Comparison of ENCODE assay signal across 14 cellular contexts in the genomic region with DNA sequence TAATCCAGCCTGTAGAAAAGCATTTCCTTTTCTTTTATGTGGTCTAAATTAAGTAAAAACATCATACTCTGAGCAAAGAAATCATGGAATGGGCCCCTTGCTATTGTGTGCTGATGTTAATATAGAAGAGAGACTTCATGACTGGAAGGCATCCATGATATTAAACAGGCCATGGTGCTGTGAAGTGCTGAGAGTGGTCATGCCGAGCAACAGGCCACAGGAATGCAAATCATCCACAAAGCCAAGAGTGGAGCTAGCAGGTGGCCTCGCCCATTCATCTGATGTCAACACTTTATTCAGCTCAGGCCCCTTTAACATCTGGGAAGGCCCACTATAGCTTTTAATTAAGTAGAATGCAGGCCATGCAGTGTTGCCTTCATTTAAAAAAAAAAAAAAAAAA.
A peak's percentile ranks its signal among the peaks of the same experiment; 100 is the strongest.
DNase-seq lines count a peak whose midpoint lies in the region; ATAC-seq and TF ChIP-seq lines count a peak whose summit lies in the region.
"Had no signal": no experiment of that assay in that cellular context is flagged by ENCODE, and none has a peak within 500 bp of the region (broad histone marks: within the 10 kb centered on the region; RNA-seq: fewer than 3 reads in every experiment).

No MANE protein-coding gene starts in this region.

- ATAC-seq in GM19467 (IDR thresholded peaks at IDR 0.05; ENCODE audit: unreplicated experiment) (no peak), HG03439 (IDR thresholded peaks at IDR 0.05; ENCODE audit: unreplicated experiment) (no peak)
- ATAC-seq: activated naive CD8-positive, alpha-beta T cell treated with anti-CD3 and anti-CD28 coated beads, Interleukin-2, amount 50 U/mL, for 24 hours; GM12878 had no signal

- DNase-seq in AG08395 (ENCODE audit: low spot score): peak; percentile 21
- peak; percentile 68 for DNase-seq in HT1080 (ENCODE audit: low read depth)
- DNase-seq in mammary epithelial cell: peak; percentile 56
- peak; percentile 65 for DNase-seq in iPS-NIHi7 (ENCODE audit: extremely low spot score)
- DNase-seq in NCI-H69 (lab: John Stamatoyannopoulos, UW): no peak
- no peak for DNase-seq in osteoblast (ENCODE audit: insufficient read length, low spot score, missing footprints)
- DNase-seq: activated naive CD8-positive, alpha-beta T cell treated with anti-CD3 and anti-CD28 coated beads, Interleukin-2, amount 50 U/mL, for 24 hours; NCI-H1694 treated with DMSO at 0.1 percent for 48 hours; nucleus accumbens had no signal

- in situ Hi-C loops in mammary epithelial cell (cut with MboI; ENCODE audit: low sequenced_read_pairs in 2 of 2): no loop called here

- H3K9me3 ChIP-seq in mammary epithelial cell (replicated peaks; ENCODE audit: insufficient read depth, low read length) (no peaks in the 10 kb centered on the region), osteoblast (ENCODE audit: low read depth, low read length) (no peaks in the 10 kb centered on the region)
- H3K9me3 ChIP-seq: BLaER1, vagina had no signal

- dilution Hi-C loops in mammary epithelial cell (cut with HindIII; ENCODE audit: low sequenced_read_pairs): no loop called here

- intact Hi-C loops in mammary epithelial cell (cut with micrococcal nuclease): no loop called here

- CTCF ChIA-PET in mammary epithelial cell (lab: Charles Lee; ENCODE audit: low non-redundant PET): no interaction called here

- no peak overlapping the region for H3K4me3 ChIP-seq in mammary epithelial cell (replicated peaks in 1 of 3; ENCODE audit: insufficient read depth in 1 of 3, low read depth in 2 of 3, low read length in 3 of 3)
- H3K4me3 ChIP-seq in osteoblast (ENCODE audit: insufficient read depth, low read length): no peak overlapping the region
- H3K4me3 ChIP-seq: BLaER1, GM12878, vagina had no signal

- H2AFZ ChIP-seq in mammary epithelial cell (ENCODE audit: low read depth, low read length) (peak overlapping the region; percentile 44), osteoblast (ENCODE audit: low read length) (no peak overlapping the region)

- no peak overlapping the region for H3K9ac ChIP-seq in mammary epithelial cell (ENCODE audit: insufficient read depth, low read length)
- H3K9ac ChIP-seq: BLaER1 had no signal

- peaks cover 3% of the 10 kb centered on the region for H3K4me1 ChIP-seq in mammary epithelial cell (ENCODE audit: insufficient read depth, low read length)
- no peaks in the 10 kb centered on the region for H3K4me1 ChIP-seq in osteoblast (ENCODE audit: insufficient read depth, low read length)
- H3K4me1 ChIP-seq: BLaER1, vagina had no signal

- WGBS in mammary epithelial cell (ENCODE audit: low coverage, missing lambda C conversion rate): 8% methylated on average over 2 of the region's 2 CpGs

- no TSS peak for BruUV-seq in mammary epithelial cell (replicated peaks; lab: Mats Ljungman, UMichigan)

- no peak overlapping the region for H3K4me2 ChIP-seq in mammary epithelial cell (ENCODE audit: insufficient read depth, low read depth, low read length)
- no peak overlapping the region for H3K4me2 ChIP-seq in osteoblast (ENCODE audit: insufficient read depth, low read length)
- H3K4me2 ChIP-seq: BLaER1 had no signal

- no peaks in the 10 kb centered on the region for H4K20me1 ChIP-seq in mammary epithelial cell (ENCODE audit: insufficient read depth, low read length)
- H4K20me1 ChIP-seq in osteoblast (ENCODE audit: insufficient read depth, low read length): no peaks in the 10 kb centered on the region
- H4K20me1 ChIP-seq: BLaER1 had no signal

- H3K27ac ChIP-seq in mammary epithelial cell (ENCODE audit: insufficient read depth, low read depth, low read length): no peak overlapping the region
- no peak overlapping the region for H3K27ac ChIP-seq in osteoblast (ENCODE audit: low read depth, low read length)
- H3K27ac ChIP-seq: BLaER1, vagina had no signal

- H3K36me3 ChIP-seq in mammary epithelial cell (ENCODE audit: insufficient read depth, low read length): no peaks in the 10 kb centered on the region
- H3K36me3 ChIP-seq in osteoblast (ENCODE audit: insufficient read depth, low read length): no peaks in the 10 kb centered on the region
- H3K36me3 ChIP-seq: BLaER1, vagina had no signal

- TF ChIP-seq CTCF in mammary epithelial cell (conservative IDR thresholded peaks at IDR 0.05 in 1 of 2, IDR thresholded peaks at IDR 0.05 in 1 of 2; ENCODE audit: extremely low read depth in 1 of 2, insufficient read depth in 1 of 2, low read depth in 1 of 2, low read length in 2 of 2): no peak
- no peak for TF ChIP-seq CTCF in osteoblast (IDR thresholded peaks at IDR 0.05; ENCODE audit: extremely low read depth, low read depth, low read length)

- H3K27me3 ChIP-seq in mammary epithelial cell (ENCODE audit: insufficient read depth, low read length) (no peaks in the 10 kb centered on the region), osteoblast (ENCODE audit: insufficient read depth, low read length) (no peaks in the 10 kb centered on the region)
- H3K27me3 ChIP-seq: BLaER1, vagina had no signal

- H3K79me2 ChIP-seq in mammary epithelial cell (ENCODE audit: insufficient read depth, low read length) (no peaks in the 10 kb centered on the region), osteoblast (ENCODE audit: insufficient read depth, low read length) (no peaks in the 10 kb centered on the region)

Comparison
In these comparisons a context has a peak if more than half of its experiments do, and no peak if none do; other contexts are left out.
1. DNase-seq: peak in AG08395 (single experiment), HT1080 (single experiment), mammary epithelial cell (single experiment) and iPS-NIHi7 (single experiment); none in NCI-H69 (single experiment) and osteoblast (single experiment).